ENCODE assay signal across 24 cellular contexts in the genomic region with DNA sequence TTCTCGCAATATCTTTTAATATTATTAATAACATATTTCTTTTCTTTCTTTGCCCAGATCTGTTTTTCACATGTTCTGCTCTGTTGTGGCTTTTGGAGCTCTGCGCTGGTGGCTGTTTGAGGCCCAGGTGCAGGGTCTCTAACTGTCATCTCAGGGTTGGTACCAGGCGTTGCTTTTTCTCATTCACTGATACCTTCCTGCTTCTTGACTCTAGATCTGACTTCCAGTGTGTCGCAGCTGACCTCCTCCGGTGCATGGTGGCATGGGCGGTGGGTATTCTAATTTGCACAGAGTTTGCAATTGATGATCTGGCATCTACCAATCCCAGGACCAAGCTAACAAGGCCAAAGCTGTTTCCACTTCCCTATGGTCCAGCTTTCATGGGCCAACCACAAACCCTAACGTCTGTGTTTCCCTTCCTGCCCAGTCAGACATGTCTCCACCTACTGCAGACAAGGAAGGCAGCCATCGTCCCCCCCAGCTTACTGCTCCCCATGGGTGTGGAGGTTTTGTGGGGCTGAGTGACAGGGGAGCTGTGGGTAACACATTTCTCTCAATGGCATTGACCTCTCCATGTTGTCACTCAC. TPM values are rescaled to one million over a fixed set of nuclear protein-coding genes. Genes with fewer than 3 reads are reported as not detected.
DNase-seq lines count a peak whose midpoint lies in the region; ATAC-seq and TF ChIP-seq lines count a peak whose summit lies in the region.
"Had no signal": no experiment of that assay in that cellular context is flagged by ENCODE, and none has a peak within 500 bp of the region (broad histone marks: within the 10 kb centered on the region; RNA-seq: fewer than 3 reads in every experiment).

No MANE protein-coding gene starts in this region.

- H3K27ac ChIP-seq in GM23338 (ENCODE audit: low read depth) = no peak overlapping the region
- H3K27ac ChIP-seq: brain microvascular endothelial cell, left ventricle myocardium inferior, prostate gland, sigmoid colon had no signal

- peaks cover 3% of the 10 kb centered on the region; the same call in 1 of the 2 replicates for H3K36me3 ChIP-seq in GM23338 (ENCODE audit: insufficient read depth)

- H3K4me2 ChIP-seq in GM23338 = no peak overlapping the region

- no peaks in the 10 kb centered on the region for H4K20me1 ChIP-seq in GM23338 (replicated peaks; ENCODE audit: insufficient read depth)

- TF ChIP-seq CTCF in GM23338 (conservative IDR thresholded peaks at IDR 0.05; ENCODE audit: low read depth in 2 of 2) = no peak

- peaks cover 62% of the 10 kb centered on the region for H3K36me3 Mint-ChIP-seq in GM23338 (ENCODE audit: low read depth)
- peaks cover 53% of the 10 kb centered on the region for H3K36me3 Mint-ChIP-seq in activated T-helper 2 cell treated with anti-CD3 and anti-CD28 coated beads, Interferon-gamma antibody, Interleukin-2, Interleukin-4, amounts not matched to agents 10 μg/mL and 5 μg/mL and 100 μg/mL, durations not matched to agents 14 hours and 24 hours and 36 hours (ENCODE audit: low read depth)
- peaks cover 42% of the 10 kb centered on the region for H3K36me3 Mint-ChIP-seq in activated CD4-positive, alpha-beta T cell treated with anti-CD3 and anti-CD28 coated beads, Interleukin-2, amount 10 ng/mL, durations not matched to agents 24 days and 14 days (ENCODE audit: low read depth)

- H3K27me3 ChIP-seq in GM23338 (ENCODE audit: insufficient read depth) = no peaks in the 10 kb centered on the region
- H3K27me3 ChIP-seq: brain microvascular endothelial cell, sigmoid colon had no signal

- intact Hi-C loops in activated T-helper 2 cell treated with anti-CD3 and anti-CD28 coated beads, Interferon-gamma antibody, Interleukin-2, Interleukin-4, amounts not matched to agents 10 μg/mL and 5 μg/mL and 100 μg/mL, durations not matched to agents 14 hours and 24 hours and 36 hours (cut with micrococcal nuclease) = no loop called here
- intact Hi-C loops in posterior vena cava (cut with DNase I) = no loop called here
- intact Hi-C loops in activated CD4-positive, alpha-beta T cell treated with anti-CD3 and anti-CD28 coated beads, Interleukin-2, amount 10 ng/mL, durations not matched to agents 24 days and 14 days (cut with micrococcal nuclease) = no loop called here

- ATAC-seq in GM23338 = no peak
- ATAC-seq: stimulated activated effector memory CD8-positive, alpha-beta T cell treated with anti-CD3 and anti-CD28 coated beads, Interleukin-12 subunit alpha, Interleukin-12 subunit beta, amount 100 ng/mL, for 72 hours had no signal

- H3K4me1 Mint-ChIP-seq in GM23338 = peaks cover 10% of the 10 kb centered on the region
- H3K4me1 Mint-ChIP-seq in activated T-helper 2 cell treated with anti-CD3 and anti-CD28 coated beads, Interferon-gamma antibody, Interleukin-2, Interleukin-4, amounts not matched to agents 10 μg/mL and 5 μg/mL and 100 μg/mL, durations not matched to agents 14 hours and 24 hours and 36 hours (ENCODE audit: low read depth) = peaks cover 12% of the 10 kb centered on the region
- peaks cover 12% of the 10 kb centered on the region for H3K4me1 Mint-ChIP-seq in activated CD4-positive, alpha-beta T cell treated with anti-CD3 and anti-CD28 coated beads, Interleukin-2, amount 10 ng/mL, durations not matched to agents 24 days and 14 days

- no peaks in the 10 kb centered on the region for H3K79me2 ChIP-seq in GM23338 (replicated peaks; ENCODE audit: insufficient read depth)

- H3K4me3 Mint-ChIP-seq in GM23338 = no peak overlapping the region
- no peak overlapping the region for H3K4me3 Mint-ChIP-seq in activated T-helper 2 cell treated with anti-CD3 and anti-CD28 coated beads, Interferon-gamma antibody, Interleukin-2, Interleukin-4, amounts not matched to agents 10 μg/mL and 5 μg/mL and 100 μg/mL, durations not matched to agents 14 hours and 24 hours and 36 hours (ENCODE audit: low read depth)
- no peak overlapping the region for H3K4me3 Mint-ChIP-seq in activated CD4-positive, alpha-beta T cell treated with anti-CD3 and anti-CD28 coated beads, Interleukin-2, amount 10 ng/mL, durations not matched to agents 24 days and 14 days
- H3K4me3 Mint-ChIP-seq: HFFc6; stimulated activated effector memory CD8-positive, alpha-beta T cell treated with anti-CD3 and anti-CD28 coated beads, Interleukin-12 subunit alpha, Interleukin-12 subunit beta, amount 100 ng/mL, for 72 hours had no signal

- no peak overlapping the region for H2AFZ ChIP-seq in GM23338

- peak overlapping the region; percentile 56; the same call in 1 of the 2 replicates for H3K27ac Mint-ChIP-seq in GM23338
- peak overlapping the region; percentile 51 for H3K27ac Mint-ChIP-seq in activated T-helper 2 cell treated with anti-CD3 and anti-CD28 coated beads, Interferon-gamma antibody, Interleukin-2, Interleukin-4, amounts not matched to agents 10 μg/mL and 5 μg/mL and 100 μg/mL, durations not matched to agents 14 hours and 24 hours and 36 hours
- H3K27ac Mint-ChIP-seq in activated CD4-positive, alpha-beta T cell treated with anti-CD3 and anti-CD28 coated beads, Interleukin-2, amount 10 ng/mL, durations not matched to agents 24 days and 14 days = no peak overlapping the region

- H3K27me3 Mint-ChIP-seq in GM23338 (ENCODE audit: insufficient read depth, low read depth, poor library complexity) = peaks cover 14% of the 10 kb centered on the region
- H3K27me3 Mint-ChIP-seq in activated T-helper 2 cell treated with anti-CD3 and anti-CD28 coated beads, Interferon-gamma antibody, Interleukin-2, Interleukin-4, amounts not matched to agents 10 μg/mL and 5 μg/mL and 100 μg/mL, durations not matched to agents 14 hours and 24 hours and 36 hours (ENCODE audit: low read depth) = no peaks in the 10 kb centered on the region
- H3K27me3 Mint-ChIP-seq in activated CD4-positive, alpha-beta T cell treated with anti-CD3 and anti-CD28 coated beads, Interleukin-2, amount 10 ng/mL, durations not matched to agents 24 days and 14 days = no peaks in the 10 kb centered on the region

- no peak overlapping the region for H3K4me3 ChIP-seq in GM23338
- H3K4me3 ChIP-seq: left ventricle myocardium inferior, prostate gland, sigmoid colon had no signal

- no peaks in the 10 kb centered on the region for H3K4me1 ChIP-seq in GM23338 (ENCODE audit: insufficient read depth)
- H3K4me1 ChIP-seq: left ventricle myocardium inferior, prostate gland had no signal

- H3F3A ChIP-seq in GM23338 (replicated peaks; ENCODE audit: low read depth) = no peaks in the 10 kb centered on the region; the same call in 1 of the 2 replicates

- peaks cover 14% of the 10 kb centered on the region for H3K9me3 Mint-ChIP-seq in GM23338
- H3K9me3 Mint-ChIP-seq in activated T-helper 2 cell treated with anti-CD3 and anti-CD28 coated beads, Interferon-gamma antibody, Interleukin-2, Interleukin-4, amounts not matched to agents 10 μg/mL and 5 μg/mL and 100 μg/mL, durations not matched to agents 14 hours and 24 hours and 36 hours = no peaks in the 10 kb centered on the region
- no peaks in the 10 kb centered on the region for H3K9me3 Mint-ChIP-seq in activated CD4-positive, alpha-beta T cell treated with anti-CD3 and anti-CD28 coated beads, Interleukin-2, amount 10 ng/mL, durations not matched to agents 24 days and 14 days
- H3K9me3 Mint-ChIP-seq: HFFc6; stimulated activated effector memory CD8-positive, alpha-beta T cell treated with anti-CD3 and anti-CD28 coated beads, Interleukin-12 subunit alpha, Interleukin-12 subunit beta, amount 100 ng/mL, for 72 hours had no signal

- peak; percentile 7 for DNase-seq in CD1c-positive myeloid dendritic cell (ENCODE audit: extremely low spot score)
- DNase-seq in GM23338 (ENCODE audit: low spot score) = no peak
- peak; percentile 17 to 29 for DNase-seq in NOMO-1 (lab: John Stamatoyannopoulos, UW; ENCODE audit: unreplicated experiment in 2 of 2)
- DNase-seq in activated T-helper 2 cell treated with anti-CD3 and anti-CD28 coated beads, Interferon-gamma antibody, Interleukin-2, Interleukin-4, amounts not matched to agents 10 μg/mL and 5 μg/mL and 100 μg/mL, durations not matched to agents 14 hours and 24 hours and 36 hours (ENCODE audit: low spot score) = no peak
- DNase-seq in DMS79 treated with DMSO at 0.1 percent for 48 hours (lab: John Stamatoyannopoulos, UW) = no peak
- DNase-seq in posterior vena cava (ENCODE audit: low spot score) = no peak
- no peak for DNase-seq in NCI-H2107 (lab: John Stamatoyannopoulos, UW)
- no peak for DNase-seq in activated CD4-positive, alpha-beta T cell treated with anti-CD3 and anti-CD28 coated beads, Interleukin-2, amount 10 ng/mL, durations not matched to agents 24 days and 14 days
- DNase-seq: activated naive CD4-positive, alpha-beta T cell; activated T-cell treated with anti-CD3 and anti-CD28 coated beads, Interleukin-2, amount 50 U/mL, for 1 hour; amniotic stem cell; brain microvascular endothelial cell; C1 segment of cervical spinal cord; HFFc6; left ventricle myocardium inferior; mesendoderm; NCI-H1436 treated with DMSO at 0.1 percent for 48 hours; NCI-H446; NCI-H82; sigmoid colon; stimulated activated CD4-positive, alpha-beta T cell treated with anti-CD3 and anti-CD28 coated beads, Interleukin-4, amount 100 ng/mL, for 24 hours had no signal

- no peaks in the 10 kb centered on the region for H3K9me2 ChIP-seq in GM23338 (ENCODE audit: insufficient read depth)

RNA-seq across cellular contexts. Expression of a gene that starts 25.2 kb away (rescaled TPM):
- total RNA-seq in GM23338 (2014; rRNA removed; shearing (Covaris generic)) = 64.9 and 68.9 TPM in 2 replicates
- polyA plus RNA-seq in GM23338 (2016; fragmentation: Nextera tagmentation; extraction: Ambion mirVana) = 23.3 and 24.5 TPM in 2 replicates
- total RNA-seq in activated T-helper 2 cell treated with anti-CD3 and anti-CD28 coated beads, Interferon-gamma antibody, Interleukin-2, Interleukin-4, amounts not matched to agents 10 μg/mL and 5 μg/mL and 100 μg/mL, durations not matched to agents 14 hours and 24 hours and 36 hours = 76.6 and 78.6 TPM in 2 replicates
- 10 to 100 TPM; 22.0 to 25.7 TPM for total RNA-seq in posterior vena cava
- total RNA-seq in activated CD4-positive, alpha-beta T cell treated with anti-CD3 and anti-CD28 coated beads, Interleukin-2, amount 10 ng/mL, durations not matched to agents 24 days and 14 days = 97.2 and 98.7 TPM in 2 replicates

RNA-seq across cellular contexts. Expression of a gene that starts 37.6 kb away (rescaled TPM):
- 14.8 and 17.4 TPM in 2 replicates for total RNA-seq in GM23338 (2014; rRNA removed; shearing (Covaris generic))
- 3.6 and 4.2 TPM in 2 replicates for polyA plus RNA-seq in GM23338 (2016; fragmentation: Nextera tagmentation; extraction: Ambion mirVana)
- total RNA-seq in activated T-helper 2 cell treated with anti-CD3 and anti-CD28 coated beads, Interferon-gamma antibody, Interleukin-2, Interleukin-4, amounts not matched to agents 10 μg/mL and 5 μg/mL and 100 μg/mL, durations not matched to agents 14 hours and 24 hours and 36 hours = 0.67 and 0.80 TPM in 2 replicates
- total RNA-seq in posterior vena cava = 1 to 10 TPM; 2.1 to 2.4 TPM
- 0.30 and 0.38 TPM in 2 replicates for total RNA-seq in activated CD4-positive, alpha-beta T cell treated with anti-CD3 and anti-CD28 coated beads, Interleukin-2, amount 10 ng/mL, durations not matched to agents 24 days and 14 days
- total RNA-seq: myocyte had no signal

RNA-seq across cellular contexts. Expression of a gene that starts 40.5 kb away (rescaled TPM):
- total RNA-seq in GM23338 (2014; rRNA removed; shearing (Covaris generic)) = 69.6 and 84.4 TPM in 2 replicates
- 33.5 and 35.7 TPM in 2 replicates for polyA plus RNA-seq in GM23338 (2016; fragmentation: Nextera tagmentation; extraction: Ambion mirVana)
- 208 and 214 TPM in 2 replicates for total RNA-seq in activated T-helper 2 cell treated with anti-CD3 and anti-CD28 coated beads, Interferon-gamma antibody, Interleukin-2, Interleukin-4, amounts not matched to agents 10 μg/mL and 5 μg/mL and 100 μg/mL, durations not matched to agents 14 hours and 24 hours and 36 hours
- total RNA-seq in posterior vena cava = 10 to 100 TPM; 33.5 to 45.4 TPM
- total RNA-seq in activated CD4-positive, alpha-beta T cell treated with anti-CD3 and anti-CD28 coated beads, Interleukin-2, amount 10 ng/mL, durations not matched to agents 24 days and 14 days = 208 and 214 TPM in 2 replicates

Comparison
In these comparisons a context has a peak if more than half of its experiments do, and no peak if none do; other contexts are left out.
1. DNase-seq: peak in CD1c-positive myeloid dendritic cell (single experiment) and NOMO-1 (2 of 2); none in GM23338 (single experiment), activated T-helper 2 cell treated with anti-CD3 and anti-CD28 coated beads, Interferon-gamma antibody, Interleukin-2, Interleukin-4, amounts not matched to agents 10 μg/mL and 5 μg/mL and 100 μg/mL, durations not matched to agents 14 hours and 24 hours and 36 hours (single experiment), DMS79 treated with DMSO at 0.1 percent for 48 hours (single experiment), posterior vena cava (single experiment), NCI-H2107 (single experiment) and activated CD4-positive, alpha-beta T cell treated with anti-CD3 and anti-CD28 coated beads, Interleukin-2, amount 10 ng/mL, durations not matched to agents 24 days and 14 days (single experiment).